ENCODE assay signal across 15 cellular contexts in the genomic region with DNA sequence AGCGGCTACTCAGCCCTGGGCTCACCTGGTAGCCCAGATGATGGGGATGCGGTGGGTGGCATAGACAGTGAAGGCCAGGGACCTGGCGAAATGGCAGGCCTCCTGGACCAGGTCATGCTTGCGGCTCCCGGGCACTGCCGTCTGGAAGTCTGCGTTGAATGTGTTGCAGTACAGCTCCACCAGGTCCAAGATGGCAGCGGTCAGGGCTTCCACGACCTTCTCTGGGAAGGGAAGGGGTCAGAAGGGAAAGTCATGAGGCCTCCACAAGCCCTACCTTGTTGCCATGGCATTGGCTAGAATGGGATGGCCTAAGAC.
"Had no signal": no experiment of that assay in that cellular context is flagged by ENCODE, and none has a peak within 500 bp of the region (broad histone marks: within the 10 kb centered on the region; RNA-seq: fewer than 3 reads in every experiment).

No MANE protein-coding gene starts in this region.

- DNase-seq: activated CD4-positive, alpha-beta T cell treated with anti-CD3 and anti-CD28 coated beads for 48 hours; activated CD8-positive, alpha-beta T cell treated with anti-CD3 and anti-CD28 coated beads, Interleukin-2, amount 10 ng/mL, durations not matched to agents 7 days and 5 days; amniotic stem cell; brain microvascular endothelial cell; foreskin keratinocyte; kidney; right cardiac atrium; small intestine; T1000 had no signal

- H3K9me3 Mint-ChIP-seq: activated naive CD4-positive, alpha-beta T cell treated with anti-CD3 and anti-CD28 coated beads, Interleukin-2, amount 50 U/mL, for 72 hours; stimulated activated memory B cell treated with anti-CD40 and anti-IgM and Interleukin-4, amounts not matched to agents 10 μg/mL and 1 μg/mL and 100 μg/mL, for 72 hours; type B pancreatic cell had no signal

- H3K27ac Mint-ChIP-seq: activated CD8-positive, alpha-beta T cell treated with anti-CD3 and anti-CD28 coated beads, Interleukin-2, amount 10 ng/mL, durations not matched to agents 7 days and 5 days; activated naive CD4-positive, alpha-beta T cell treated with anti-CD3 and anti-CD28 coated beads, Interleukin-2, amount 50 U/mL, for 72 hours had no signal

- H3K27me3 ChIP-seq: foreskin keratinocyte had no signal

- H3K4me1 ChIP-seq: foreskin keratinocyte had no signal

- H3K36me3 ChIP-seq: brain microvascular endothelial cell, neutrophil had no signal

- H3K27me3 Mint-ChIP-seq: stimulated activated memory B cell treated with anti-CD40 and anti-IgM and Interleukin-4, amounts not matched to agents 10 μg/mL and 1 μg/mL and 100 μg/mL, for 72 hours; type B pancreatic cell had no signal

- H3K9me3 ChIP-seq: neutrophil had no signal

- ATAC-seq: activated CD8-positive, alpha-beta T cell treated with anti-CD3 and anti-CD28 coated beads, Interleukin-2, amount 10 ng/mL, durations not matched to agents 7 days and 5 days; activated naive CD4-positive, alpha-beta T cell treated with anti-CD3 and anti-CD28 coated beads, Interleukin-2, amount 50 U/mL, for 72 hours; foreskin keratinocyte; right cardiac atrium; stimulated activated memory B cell treated with anti-CD40 and anti-IgM and Interleukin-4, amounts not matched to agents 10 μg/mL and 1 μg/mL and 100 μg/mL, for 72 hours had no signal

- FAIRE-seq: endothelial cell of umbilical vein, kidney, small intestine had no signal

- H3K27ac ChIP-seq: brain microvascular endothelial cell, foreskin keratinocyte, neutrophil, VCaP had no signal

- H3K4me3 Mint-ChIP-seq: activated CD8-positive, alpha-beta T cell treated with anti-CD3 and anti-CD28 coated beads, Interleukin-2, amount 10 ng/mL, durations not matched to agents 7 days and 5 days; stimulated activated memory B cell treated with anti-CD40 and anti-IgM and Interleukin-4, amounts not matched to agents 10 μg/mL and 1 μg/mL and 100 μg/mL, for 72 hours had no signal
